Comparison of ENCODE assay signal across 1 cellular context in genomic region chr21:27796106-27796505, GRCh38.
TF ChIP-seq lines count a peak whose summit lies in the region.

No MANE protein-coding gene starts in this region.

TF ChIP-seq in GM23338, 12 proteins besides CTCF, POLR2A, EP300 and RAD21:
- TF ChIP-seq EZH2phosphoT487 (IDR thresholded peaks at IDR 0.05; ENCODE audit: unreplicated experiment) (no peak), POLR2AphosphoS5 (IDR thresholded peaks at IDR 0.05; ENCODE audit: low read depth) (no peak), NANOG (IDR thresholded peaks at IDR 0.05; ENCODE audit: borderline replicate concordance) (no peak), ETS1 (IDR thresholded peaks at IDR 0.05) (no peak), STAT1 (IDR thresholded peaks at IDR 0.05; ENCODE audit: unreplicated experiment) (no peak), JUNB (IDR thresholded peaks at IDR 0.05; ENCODE audit: unreplicated experiment) (no peak), ZNF331 (CRISPR knock-in tag; IDR thresholded peaks at IDR 0.05; ENCODE audit: low read depth) (no peak), CREB1 (CRISPR knock-in tag; IDR thresholded peaks at IDR 0.05; ENCODE audit: low read depth) (no peak), ZNF114 (CRISPR knock-in tag; IDR thresholded peaks at IDR 0.05) (no peak), EZH2 (IDR thresholded peaks at IDR 0.05; ENCODE audit: low read depth, unreplicated experiment) (no peak)
- TF ChIP-seq, protein P1, sequence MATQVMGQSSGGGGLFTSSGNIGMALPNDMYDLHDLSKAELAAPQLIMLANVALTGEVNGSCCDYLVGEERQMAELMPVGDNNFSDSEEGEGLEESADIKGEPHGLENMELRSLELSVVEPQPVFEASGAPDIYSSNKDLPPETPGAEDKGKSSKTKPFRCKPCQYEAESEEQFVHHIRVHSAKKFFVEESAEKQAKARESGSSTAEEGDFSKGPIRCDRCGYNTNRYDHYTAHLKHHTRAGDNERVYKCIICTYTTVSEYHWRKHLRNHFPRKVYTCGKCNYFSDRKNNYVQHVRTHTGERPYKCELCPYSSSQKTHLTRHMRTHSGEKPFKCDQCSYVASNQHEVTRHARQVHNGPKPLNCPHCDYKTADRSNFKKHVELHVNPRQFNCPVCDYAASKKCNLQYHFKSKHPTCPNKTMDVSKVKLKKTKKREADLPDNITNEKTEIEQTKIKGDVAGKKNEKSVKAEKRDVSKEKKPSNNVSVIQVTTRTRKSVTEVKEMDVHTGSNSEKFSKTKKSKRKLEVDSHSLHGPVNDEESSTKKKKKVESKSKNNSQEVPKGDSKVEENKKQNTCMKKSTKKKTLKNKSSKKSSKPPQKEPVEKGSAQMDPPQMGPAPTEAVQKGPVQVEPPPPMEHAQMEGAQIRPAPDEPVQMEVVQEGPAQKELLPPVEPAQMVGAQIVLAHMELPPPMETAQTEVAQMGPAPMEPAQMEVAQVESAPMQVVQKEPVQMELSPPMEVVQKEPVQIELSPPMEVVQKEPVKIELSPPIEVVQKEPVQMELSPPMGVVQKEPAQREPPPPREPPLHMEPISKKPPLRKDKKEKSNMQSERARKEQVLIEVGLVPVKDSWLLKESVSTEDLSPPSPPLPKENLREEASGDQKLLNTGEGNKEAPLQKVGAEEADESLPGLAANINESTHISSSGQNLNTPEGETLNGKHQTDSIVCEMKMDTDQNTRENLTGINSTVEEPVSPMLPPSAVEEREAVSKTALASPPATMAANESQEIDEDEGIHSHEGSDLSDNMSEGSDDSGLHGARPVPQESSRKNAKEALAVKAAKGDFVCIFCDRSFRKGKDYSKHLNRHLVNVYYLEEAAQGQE (IDR thresholded peaks at IDR 0.05; ENCODE audit: unreplicated experiment): no peak
- TF ChIP-seq, protein P2, sequence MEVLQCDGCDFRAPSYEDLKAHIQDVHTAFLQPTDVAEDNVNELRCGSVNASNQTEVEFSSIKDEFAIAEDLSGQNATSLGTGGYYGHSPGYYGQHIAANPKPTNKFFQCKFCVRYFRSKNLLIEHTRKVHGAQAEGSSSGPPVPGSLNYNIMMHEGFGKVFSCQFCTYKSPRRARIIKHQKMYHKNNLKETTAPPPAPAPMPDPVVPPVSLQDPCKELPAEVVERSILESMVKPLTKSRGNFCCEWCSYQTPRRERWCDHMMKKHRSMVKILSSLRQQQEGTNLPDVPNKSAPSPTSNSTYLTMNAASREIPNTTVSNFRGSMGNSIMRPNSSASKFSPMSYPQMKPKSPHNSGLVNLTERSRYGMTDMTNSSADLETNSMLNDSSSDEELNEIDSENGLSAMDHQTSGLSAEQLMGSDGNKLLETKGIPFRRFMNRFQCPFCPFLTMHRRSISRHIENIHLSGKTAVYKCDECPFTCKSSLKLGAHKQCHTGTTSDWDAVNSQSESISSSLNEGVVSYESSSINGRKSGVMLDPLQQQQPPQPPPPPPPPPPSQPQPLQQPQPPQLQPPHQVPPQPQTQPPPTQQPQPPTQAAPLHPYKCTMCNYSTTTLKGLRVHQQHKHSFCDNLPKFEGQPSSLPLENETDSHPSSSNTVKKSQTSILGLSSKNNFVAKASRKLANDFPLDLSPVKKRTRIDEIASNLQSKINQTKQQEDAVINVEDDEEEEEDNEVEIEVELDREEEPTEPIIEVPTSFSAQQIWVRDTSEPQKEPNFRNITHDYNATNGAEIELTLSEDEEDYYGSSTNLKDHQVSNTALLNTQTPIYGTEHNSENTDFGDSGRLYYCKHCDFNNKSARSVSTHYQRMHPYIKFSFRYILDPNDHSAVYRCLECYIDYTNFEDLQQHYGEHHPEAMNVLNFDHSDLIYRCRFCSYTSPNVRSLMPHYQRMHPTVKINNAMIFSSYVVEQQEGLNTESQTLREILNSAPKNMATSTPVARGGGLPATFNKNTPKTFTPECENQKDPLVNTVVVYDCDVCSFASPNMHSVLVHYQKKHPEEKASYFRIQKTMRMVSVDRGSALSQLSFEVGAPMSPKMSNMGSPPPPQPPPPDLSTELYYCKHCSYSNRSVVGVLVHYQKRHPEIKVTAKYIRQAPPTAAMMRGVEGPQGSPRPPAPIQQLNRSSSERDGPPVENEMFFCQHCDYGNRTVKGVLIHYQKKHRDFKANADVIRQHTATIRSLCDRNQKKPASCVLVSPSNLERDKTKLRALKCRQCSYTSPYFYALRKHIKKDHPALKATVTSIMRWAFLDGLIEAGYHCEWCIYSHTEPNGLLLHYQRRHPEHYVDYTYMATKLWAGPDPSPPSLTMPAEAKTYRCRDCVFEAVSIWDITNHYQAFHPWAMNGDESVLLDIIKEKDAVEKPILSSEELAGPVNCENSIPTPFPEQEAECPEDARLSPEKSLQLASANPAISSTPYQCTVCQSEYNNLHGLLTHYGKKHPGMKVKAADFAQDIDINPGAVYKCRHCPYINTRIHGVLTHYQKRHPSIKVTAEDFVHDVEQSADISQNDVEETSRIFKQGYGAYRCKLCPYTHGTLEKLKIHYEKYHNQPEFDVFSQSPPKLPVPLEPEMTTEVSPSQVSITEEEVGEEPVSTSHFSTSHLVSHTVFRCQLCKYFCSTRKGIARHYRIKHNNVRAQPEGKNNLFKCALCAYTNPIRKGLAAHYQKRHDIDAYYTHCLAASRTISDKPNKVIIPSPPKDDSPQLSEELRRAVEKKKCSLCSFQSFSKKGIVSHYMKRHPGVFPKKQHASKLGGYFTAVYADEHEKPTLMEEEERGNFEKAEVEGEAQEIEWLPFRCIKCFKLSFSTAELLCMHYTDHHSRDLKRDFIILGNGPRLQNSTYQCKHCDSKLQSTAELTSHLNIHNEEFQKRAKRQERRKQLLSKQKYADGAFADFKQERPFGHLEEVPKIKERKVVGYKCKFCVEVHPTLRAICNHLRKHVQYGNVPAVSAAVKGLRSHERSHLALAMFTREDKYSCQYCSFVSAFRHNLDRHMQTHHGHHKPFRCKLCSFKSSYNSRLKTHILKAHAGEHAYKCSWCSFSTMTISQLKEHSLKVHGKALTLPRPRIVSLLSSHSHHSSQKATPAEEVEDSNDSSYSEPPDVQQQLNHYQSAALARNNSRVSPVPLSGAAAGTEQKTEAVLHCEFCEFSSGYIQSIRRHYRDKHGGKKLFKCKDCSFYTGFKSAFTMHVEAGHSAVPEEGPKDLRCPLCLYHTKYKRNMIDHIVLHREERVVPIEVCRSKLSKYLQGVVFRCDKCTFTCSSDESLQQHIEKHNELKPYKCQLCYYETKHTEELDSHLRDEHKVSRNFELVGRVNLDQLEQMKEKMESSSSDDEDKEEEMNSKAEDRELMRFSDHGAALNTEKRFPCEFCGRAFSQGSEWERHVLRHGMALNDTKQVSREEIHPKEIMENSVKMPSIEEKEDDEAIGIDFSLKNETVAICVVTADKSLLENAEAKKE (CRISPR knock-in tag; IDR thresholded peaks at IDR 0.05): no peak
